In the genomic region with DNA sequence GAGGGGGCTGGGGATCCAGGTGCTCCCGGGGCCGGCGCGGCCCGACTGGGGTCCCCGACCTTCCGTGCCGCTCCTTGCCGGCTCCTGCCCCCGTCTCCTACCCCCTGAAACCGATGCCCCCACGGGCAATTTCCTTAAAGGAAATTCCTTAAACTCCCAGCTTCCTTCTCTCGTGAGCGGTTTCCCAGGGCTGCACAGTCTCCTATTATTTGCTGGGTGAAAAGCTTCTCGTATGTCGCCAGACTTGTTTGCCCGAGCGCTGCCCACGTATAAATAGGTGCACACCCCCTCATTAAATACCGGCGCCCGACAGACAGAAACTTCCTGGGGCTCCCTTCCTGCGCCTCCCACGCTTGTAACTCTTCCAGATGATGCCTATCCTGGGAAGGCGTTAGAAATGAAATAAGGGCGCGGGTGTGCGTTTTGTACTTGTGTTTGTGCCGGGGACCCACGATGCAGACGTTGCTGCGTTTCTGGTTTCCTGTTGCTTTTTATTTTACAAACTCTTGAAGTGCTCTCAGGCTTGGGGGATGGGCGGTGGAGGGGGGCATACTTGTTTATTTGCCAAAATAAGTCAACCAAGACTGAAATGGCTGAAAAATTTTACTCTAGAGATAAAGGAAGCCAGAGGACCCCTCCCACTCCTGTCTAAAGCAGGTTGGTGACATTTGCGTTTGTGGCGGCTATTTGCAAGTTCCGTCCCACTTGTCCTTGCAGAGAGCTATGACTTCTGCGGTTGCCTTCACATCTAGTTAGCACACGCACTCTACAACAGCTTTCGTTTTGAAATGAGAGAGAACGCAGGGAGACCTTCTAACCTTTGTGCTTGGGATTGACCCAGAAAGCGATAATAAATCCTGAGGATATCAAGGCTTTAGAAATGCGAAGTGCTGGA, we compare ENCODE assay signal across 8 cellular contexts. TPM values are rescaled to one million over a fixed set of nuclear protein-coding genes. Genes with fewer than 3 reads are reported as not detected.
A peak's percentile ranks its signal among the peaks of the same experiment; 100 is the strongest.
DNase-seq lines count a peak whose midpoint lies in the region; ATAC-seq lines count a peak whose summit lies in the region.

No MANE protein-coding gene starts in this region.

- peak overlapping the region; percentile 64 for H3K27ac ChIP-seq in caudate nucleus (ENCODE audit: low read depth, low read length)

- ATAC-seq in T-cell (replicated peaks in 1 of 4), result peak; percentile 56 to 70 (median 59)

- POLR2A ChIA-PET in T-cell (lab: Charles Lee), result interaction anchor here (0.6 to 0.9 kb wide), 5 partner anchors 20 to 135 kb away, joined by 3 to 14 read pairs (median 3); no protein-coding TSS in a partner anchor

- no peaks in the 10 kb centered on the region for H3K27me3 Mint-ChIP-seq in T-cell

- peaks cover 52 to 56% (median 52%) of the 10 kb centered on the region in 3 donors for H3K4me1 Mint-ChIP-seq in T-cell

- CTCF ChIA-PET in T-cell (lab: Charles Lee), result interaction anchor here in 1 of 2 donors (0.7 to 1.6 kb wide), 3 partner anchors 23 to 234 kb away, joined by 3 to 7 read pairs (median 5); no protein-coding TSS in a partner anchor

- H3K27ac Mint-ChIP-seq in T-cell, result peak overlapping the region; percentile 93 to 95

- peak overlapping the region; percentile 94 to 98 (median 97) for H3K4me3 Mint-ChIP-seq in T-cell

- H3K36me3 Mint-ChIP-seq in T-cell, result no peaks in the 10 kb centered on the region

- peak; percentile 79 for DNase-seq in NCI-H510A treated with DMSO at 0.1 percent for 48 hours (lab: John Stamatoyannopoulos, UW)
- DNase-seq in NCI-H510A (lab: John Stamatoyannopoulos, UW), result no peak
- DNase-seq in HT-29 (ENCODE audit: low spot score), result peak; percentile 89
- DNase-seq in T-cell, result peak; percentile 45 to 77 (median 66)
- peak in 13 of 61 donors; percentile 22 to 79 (median 38) for DNase-seq in caudate nucleus (lab: John Stamatoyannopoulos, UW)
- peak; percentile 67 for DNase-seq in kidney tubule cell (ENCODE audit: low spot score)
- DNase-seq in stimulated activated CD4-positive, alpha-beta T cell treated with anti-CD3 and anti-CD28 coated beads, Interleukin-4, amount 100 ng/mL, for 24 hours, result peak; percentile 50
- no peak for DNase-seq in SK-N-DZ (ENCODE audit: low spot score)

- H3K9me3 Mint-ChIP-seq in T-cell, result no peaks in the 10 kb centered on the region

RNA-seq across cellular contexts. Expression of a gene that starts 1.0 kb away (rescaled TPM):
- 109 and 131 TPM in 2 replicates for total RNA-seq in HT-29 (2014; rRNA removed; shearing (Covaris generic))
- total RNA-seq in T-cell, result 100 to 1,000 TPM; 108 to 123 (median 116) TPM
- polyA plus RNA-seq in SK-N-DZ (2014; cell fraction: cytosol; rRNA removed), result 22.9 and 33.4 TPM in 2 replicates
- 158 and 178 TPM in 2 replicates for polyA plus RNA-seq in SK-N-DZ (2014; cell fraction: nucleus; rRNA removed)

RNA-seq across cellular contexts. Expression of a gene that starts 59.6 kb away (rescaled TPM):
- total RNA-seq in HT-29 (2014; rRNA removed; shearing (Covaris generic)), result 103 and 111 TPM in 2 replicates
- total RNA-seq in T-cell, result 10 to 100 TPM; 25.9 to 85.8 (median 34.6) TPM
- polyA plus RNA-seq in SK-N-DZ (2014; cell fraction: cytosol; rRNA removed), result 19.7 TPM in 2 replicates
- 11.5 and 15.3 TPM in 2 replicates for polyA plus RNA-seq in SK-N-DZ (2014; cell fraction: nucleus; rRNA removed)

Comparison
In these comparisons a context has a peak if more than half of its experiments do, and no peak if none do; other contexts are left out.
1. DNase-seq: peak in NCI-H510A treated with DMSO at 0.1 percent for 48 hours (single experiment), HT-29 (single experiment), T-cell (34 of 34), kidney tubule cell (single experiment) and stimulated activated CD4-positive, alpha-beta T cell treated with anti-CD3 and anti-CD28 coated beads, Interleukin-4, amount 100 ng/mL, for 24 hours (single experiment); none in NCI-H510A (single experiment) and SK-N-DZ (single experiment).